1 cellular context compared by ENCODE assay signal in the genomic region with DNA sequence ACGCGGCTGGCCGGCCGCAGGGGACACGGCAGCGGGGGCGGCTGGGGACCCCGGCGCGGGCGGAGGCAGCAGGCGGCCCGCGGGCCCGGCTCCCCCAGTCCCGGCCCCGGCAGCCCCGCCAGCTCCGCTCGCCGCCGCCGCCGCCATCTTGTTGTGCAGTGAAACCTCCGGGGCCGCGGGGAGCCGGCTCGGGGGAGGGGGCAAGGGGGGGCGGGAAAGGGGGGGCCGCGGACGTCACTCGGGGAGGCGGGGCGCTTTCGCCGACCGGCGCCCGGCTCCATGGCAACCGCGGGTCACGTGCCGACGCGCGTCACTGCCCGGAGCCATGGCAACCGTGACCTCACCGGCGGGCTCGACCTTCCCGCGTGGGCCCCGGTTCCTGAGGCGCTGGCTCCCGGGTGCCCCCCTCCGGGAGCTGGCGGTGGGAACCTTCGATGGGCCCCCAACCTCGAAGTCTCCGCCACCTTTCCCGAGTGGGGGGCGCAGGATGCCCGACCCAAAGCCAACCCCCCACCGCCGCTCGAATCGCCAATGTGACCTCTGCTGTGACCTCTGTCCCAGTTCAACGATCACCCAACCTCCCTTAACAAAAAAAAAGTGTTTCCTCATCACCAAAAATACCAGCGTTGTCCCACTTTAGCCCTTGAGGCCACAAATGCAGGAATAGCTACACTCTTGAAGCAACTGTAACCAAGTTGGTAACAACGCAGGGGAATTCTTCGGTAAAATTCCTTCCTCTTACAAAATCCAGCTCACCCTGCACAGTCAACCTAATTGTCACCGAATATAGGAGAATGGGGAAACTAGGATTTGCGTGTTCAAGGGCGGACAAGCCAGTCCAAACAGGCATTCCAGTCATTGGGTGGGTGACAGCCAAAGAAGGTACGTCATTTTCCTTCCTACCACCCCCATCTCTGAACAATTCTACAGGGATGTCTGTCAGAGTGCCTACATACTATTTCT.
A peak's percentile ranks its signal among the peaks of the same experiment; 100 is the strongest.
TF ChIP-seq lines count a peak whose summit lies in the region.

A gene (minus strand): TSS at position 160 of the 963 bp plus-strand sequence. CDS start 13 bp downstream, at position 147.

TF ChIP-seq in K562, 482 proteins besides CTCF, POLR2A, EP300 and RAD21 (continued from another document and continues in another):
- TF ChIP-seq CCNT2 (IDR thresholded peaks at IDR 0.05; ENCODE audit: borderline replicate concordance, extremely low read depth, insufficient read length, low read depth, low read length) (peak; percentile 77), BRD9 (IDR thresholded peaks at IDR 0.05; ENCODE audit: low read depth, partially characterized antibody) (peak; percentile 23), MAFK (IDR thresholded peaks at IDR 0.05; ENCODE audit: low read length) (no peak), ETS2 (tag; IDR thresholded peaks at IDR 0.05; ENCODE audit: borderline replicate concordance, poor library complexity, severe bottlenecking) (no peak), ZNF124 (CRISPR knock-in tag; IDR thresholded peaks at IDR 0.05) (no peak), ZNF780A (CRISPR knock-in tag; IDR thresholded peaks at IDR 0.05) (no peak), ZNF431 (CRISPR knock-in tag; IDR thresholded peaks at IDR 0.05) (no peak), RBBP5 (IDR thresholded peaks at IDR 0.05; ENCODE audit: borderline replicate concordance, insufficient read depth, low read length, poor library complexity, severe bottlenecking) (peak; percentile 15), CEBPG (CRISPR knock-in tag; IDR thresholded peaks at IDR 0.05) (peak; percentile 44; the same call in 1 of the 2 replicates), CEBPG (tag; conservative IDR thresholded peaks at IDR 0.05 in 1 of 2, IDR thresholded peaks at IDR 0.05 in 1 of 2) (no peak), ZNF143 (CRISPR knock-in tag; IDR thresholded peaks at IDR 0.05) (no peak), DPF2 (IDR thresholded peaks at IDR 0.05) (peak; percentile 63), RBFOX2 (IDR thresholded peaks at IDR 0.05; ENCODE audit: low read depth, low read length) (peak; percentile 75), PCBP1 (IDR thresholded peaks at IDR 0.05; ENCODE audit: low read depth, low read length, poor library complexity, severe bottlenecking) (peak; percentile 78), FOXA3 (CRISPR knock-in tag; conservative IDR thresholded peaks at IDR 0.05 in 1 of 2, IDR thresholded peaks at IDR 0.05 in 1 of 2) (0 out of 4 replicates have a peak, but pooled peaks of 1 of the 2 experiments have one; percentile 58), ZNF668 (CRISPR knock-in tag; IDR thresholded peaks at IDR 0.05) (no peak), GABPB1 (CRISPR knock-in tag; IDR thresholded peaks at IDR 0.05) (peak; percentile 52; the same call in 1 of the 2 replicates), POLR2G (IDR thresholded peaks at IDR 0.05; ENCODE audit: low read depth, low read length) (peak; percentile 78), SMAD3 (CRISPR knock-in tag; conservative IDR thresholded peaks at IDR 0.05) (0 out of 2 replicates have a peak, but pooled peaks have one; percentile 17), YY1 (IDR thresholded peaks at IDR 0.05; ENCODE audit: borderline replicate concordance in 1 of 3, control insufficient read depth in 1 of 3, extremely low read depth in 1 of 3, insufficient read depth in 3 of 3, insufficient read length in 1 of 3, insufficient replicate concordance in 2 of 3, low read depth in 1 of 3, low read length in 2 of 3) (peak; percentile 62 to 92 (median 86)), RCOR1 (IDR thresholded peaks at IDR 0.05; ENCODE audit: borderline replicate concordance in 1 of 2, low read depth in 2 of 2, low read length in 2 of 2) (peak in 1 of 2 experiments; percentile 49; a peak in 1 of 4 replicates), TEAD1 (CRISPR knock-in tag; IDR thresholded peaks at IDR 0.05) (peak in 1 of 2 experiments; percentile 46; a peak in 2 of 4 replicates)
- TF ChIP-seq, protein P1, sequence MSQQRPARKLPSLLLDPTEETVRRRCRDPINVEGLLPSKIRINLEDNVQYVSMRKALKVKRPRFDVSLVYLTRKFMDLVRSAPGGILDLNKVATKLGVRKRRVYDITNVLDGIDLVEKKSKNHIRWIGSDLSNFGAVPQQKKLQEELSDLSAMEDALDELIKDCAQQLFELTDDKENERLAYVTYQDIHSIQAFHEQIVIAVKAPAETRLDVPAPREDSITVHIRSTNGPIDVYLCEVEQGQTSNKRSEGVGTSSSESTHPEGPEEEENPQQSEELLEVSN (IDR thresholded peaks at IDR 0.05; ENCODE audit: borderline replicate concordance in 1 of 2, extremely low read depth in 1 of 2, insufficient read depth in 1 of 2, insufficient read length in 1 of 2, low read depth in 1 of 2, low read length in 1 of 2, poor library complexity in 1 of 2, severe bottlenecking in 1 of 2): peak; percentile 87 to 88
- TF ChIP-seq, protein P2, sequence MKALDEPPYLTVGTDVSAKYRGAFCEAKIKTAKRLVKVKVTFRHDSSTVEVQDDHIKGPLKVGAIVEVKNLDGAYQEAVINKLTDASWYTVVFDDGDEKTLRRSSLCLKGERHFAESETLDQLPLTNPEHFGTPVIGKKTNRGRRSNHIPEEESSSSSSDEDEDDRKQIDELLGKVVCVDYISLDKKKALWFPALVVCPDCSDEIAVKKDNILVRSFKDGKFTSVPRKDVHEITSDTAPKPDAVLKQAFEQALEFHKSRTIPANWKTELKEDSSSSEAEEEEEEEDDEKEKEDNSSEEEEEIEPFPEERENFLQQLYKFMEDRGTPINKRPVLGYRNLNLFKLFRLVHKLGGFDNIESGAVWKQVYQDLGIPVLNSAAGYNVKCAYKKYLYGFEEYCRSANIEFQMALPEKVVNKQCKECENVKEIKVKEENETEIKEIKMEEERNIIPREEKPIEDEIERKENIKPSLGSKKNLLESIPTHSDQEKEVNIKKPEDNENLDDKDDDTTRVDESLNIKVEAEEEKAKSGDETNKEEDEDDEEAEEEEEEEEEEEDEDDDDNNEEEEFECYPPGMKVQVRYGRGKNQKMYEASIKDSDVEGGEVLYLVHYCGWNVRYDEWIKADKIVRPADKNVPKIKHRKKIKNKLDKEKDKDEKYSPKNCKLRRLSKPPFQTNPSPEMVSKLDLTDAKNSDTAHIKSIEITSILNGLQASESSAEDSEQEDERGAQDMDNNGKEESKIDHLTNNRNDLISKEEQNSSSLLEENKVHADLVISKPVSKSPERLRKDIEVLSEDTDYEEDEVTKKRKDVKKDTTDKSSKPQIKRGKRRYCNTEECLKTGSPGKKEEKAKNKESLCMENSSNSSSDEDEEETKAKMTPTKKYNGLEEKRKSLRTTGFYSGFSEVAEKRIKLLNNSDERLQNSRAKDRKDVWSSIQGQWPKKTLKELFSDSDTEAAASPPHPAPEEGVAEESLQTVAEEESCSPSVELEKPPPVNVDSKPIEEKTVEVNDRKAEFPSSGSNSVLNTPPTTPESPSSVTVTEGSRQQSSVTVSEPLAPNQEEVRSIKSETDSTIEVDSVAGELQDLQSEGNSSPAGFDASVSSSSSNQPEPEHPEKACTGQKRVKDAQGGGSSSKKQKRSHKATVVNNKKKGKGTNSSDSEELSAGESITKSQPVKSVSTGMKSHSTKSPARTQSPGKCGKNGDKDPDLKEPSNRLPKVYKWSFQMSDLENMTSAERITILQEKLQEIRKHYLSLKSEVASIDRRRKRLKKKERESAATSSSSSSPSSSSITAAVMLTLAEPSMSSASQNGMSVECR (CRISPR knock-in tag; IDR thresholded peaks at IDR 0.05): peak; percentile 59
- TF ChIP-seq, protein P3, sequence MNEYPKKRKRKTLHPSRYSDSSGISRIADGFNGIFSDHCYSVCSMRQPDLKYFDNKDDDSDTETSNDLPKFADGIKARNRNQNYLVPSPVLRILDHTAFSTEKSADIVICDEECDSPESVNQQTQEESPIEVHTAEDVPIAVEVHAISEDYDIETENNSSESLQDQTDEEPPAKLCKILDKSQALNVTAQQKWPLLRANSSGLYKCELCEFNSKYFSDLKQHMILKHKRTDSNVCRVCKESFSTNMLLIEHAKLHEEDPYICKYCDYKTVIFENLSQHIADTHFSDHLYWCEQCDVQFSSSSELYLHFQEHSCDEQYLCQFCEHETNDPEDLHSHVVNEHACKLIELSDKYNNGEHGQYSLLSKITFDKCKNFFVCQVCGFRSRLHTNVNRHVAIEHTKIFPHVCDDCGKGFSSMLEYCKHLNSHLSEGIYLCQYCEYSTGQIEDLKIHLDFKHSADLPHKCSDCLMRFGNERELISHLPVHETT (CRISPR knock-in tag; conservative IDR thresholded peaks at IDR 0.05 in 1 of 2, IDR thresholded peaks at IDR 0.05 in 1 of 2): peak in 1 of 2 experiments; percentile 91; a peak in 2 of 4 replicates
- TF ChIP-seq, protein P4, sequence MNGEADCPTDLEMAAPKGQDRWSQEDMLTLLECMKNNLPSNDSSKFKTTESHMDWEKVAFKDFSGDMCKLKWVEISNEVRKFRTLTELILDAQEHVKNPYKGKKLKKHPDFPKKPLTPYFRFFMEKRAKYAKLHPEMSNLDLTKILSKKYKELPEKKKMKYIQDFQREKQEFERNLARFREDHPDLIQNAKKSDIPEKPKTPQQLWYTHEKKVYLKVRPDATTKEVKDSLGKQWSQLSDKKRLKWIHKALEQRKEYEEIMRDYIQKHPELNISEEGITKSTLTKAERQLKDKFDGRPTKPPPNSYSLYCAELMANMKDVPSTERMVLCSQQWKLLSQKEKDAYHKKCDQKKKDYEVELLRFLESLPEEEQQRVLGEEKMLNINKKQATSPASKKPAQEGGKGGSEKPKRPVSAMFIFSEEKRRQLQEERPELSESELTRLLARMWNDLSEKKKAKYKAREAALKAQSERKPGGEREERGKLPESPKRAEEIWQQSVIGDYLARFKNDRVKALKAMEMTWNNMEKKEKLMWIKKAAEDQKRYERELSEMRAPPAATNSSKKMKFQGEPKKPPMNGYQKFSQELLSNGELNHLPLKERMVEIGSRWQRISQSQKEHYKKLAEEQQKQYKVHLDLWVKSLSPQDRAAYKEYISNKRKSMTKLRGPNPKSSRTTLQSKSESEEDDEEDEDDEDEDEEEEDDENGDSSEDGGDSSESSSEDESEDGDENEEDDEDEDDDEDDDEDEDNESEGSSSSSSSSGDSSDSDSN (IDR thresholded peaks at IDR 0.05; ENCODE audit: borderline replicate concordance in 1 of 2, low read depth in 2 of 2, low read length in 2 of 2): 0 out of 4 replicates have a peak, but pooled peaks of 1 of the 2 experiments have one; percentile 0
- TF ChIP-seq, protein P5, sequence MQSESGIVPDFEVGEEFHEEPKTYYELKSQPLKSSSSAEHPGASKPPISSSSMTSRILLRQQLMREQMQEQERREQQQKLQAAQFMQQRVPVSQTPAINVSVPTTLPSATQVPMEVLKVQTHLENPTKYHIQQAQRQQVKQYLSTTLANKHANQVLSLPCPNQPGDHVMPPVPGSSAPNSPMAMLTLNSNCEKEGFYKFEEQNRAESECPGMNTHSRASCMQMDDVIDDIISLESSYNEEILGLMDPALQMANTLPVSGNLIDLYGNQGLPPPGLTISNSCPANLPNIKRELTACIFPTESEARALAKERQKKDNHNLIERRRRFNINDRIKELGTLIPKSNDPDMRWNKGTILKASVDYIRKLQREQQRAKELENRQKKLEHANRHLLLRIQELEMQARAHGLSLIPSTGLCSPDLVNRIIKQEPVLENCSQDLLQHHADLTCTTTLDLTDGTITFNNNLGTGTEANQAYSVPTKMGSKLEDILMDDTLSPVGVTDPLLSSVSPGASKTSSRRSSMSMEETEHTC (IDR thresholded peaks at IDR 0.05): peak; percentile 41; the same call in 1 of the 2 replicates
- TF ChIP-seq, protein P6, sequence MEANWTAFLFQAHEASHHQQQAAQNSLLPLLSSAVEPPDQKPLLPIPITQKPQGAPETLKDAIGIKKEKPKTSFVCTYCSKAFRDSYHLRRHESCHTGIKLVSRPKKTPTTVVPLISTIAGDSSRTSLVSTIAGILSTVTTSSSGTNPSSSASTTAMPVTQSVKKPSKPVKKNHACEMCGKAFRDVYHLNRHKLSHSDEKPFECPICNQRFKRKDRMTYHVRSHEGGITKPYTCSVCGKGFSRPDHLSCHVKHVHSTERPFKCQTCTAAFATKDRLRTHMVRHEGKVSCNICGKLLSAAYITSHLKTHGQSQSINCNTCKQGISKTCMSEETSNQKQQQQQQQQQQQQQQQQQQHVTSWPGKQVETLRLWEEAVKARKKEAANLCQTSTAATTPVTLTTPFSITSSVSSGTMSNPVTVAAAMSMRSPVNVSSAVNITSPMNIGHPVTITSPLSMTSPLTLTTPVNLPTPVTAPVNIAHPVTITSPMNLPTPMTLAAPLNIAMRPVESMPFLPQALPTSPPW (CRISPR knock-in tag; IDR thresholded peaks at IDR 0.05): peak; percentile 100
- TF ChIP-seq, protein P7, sequence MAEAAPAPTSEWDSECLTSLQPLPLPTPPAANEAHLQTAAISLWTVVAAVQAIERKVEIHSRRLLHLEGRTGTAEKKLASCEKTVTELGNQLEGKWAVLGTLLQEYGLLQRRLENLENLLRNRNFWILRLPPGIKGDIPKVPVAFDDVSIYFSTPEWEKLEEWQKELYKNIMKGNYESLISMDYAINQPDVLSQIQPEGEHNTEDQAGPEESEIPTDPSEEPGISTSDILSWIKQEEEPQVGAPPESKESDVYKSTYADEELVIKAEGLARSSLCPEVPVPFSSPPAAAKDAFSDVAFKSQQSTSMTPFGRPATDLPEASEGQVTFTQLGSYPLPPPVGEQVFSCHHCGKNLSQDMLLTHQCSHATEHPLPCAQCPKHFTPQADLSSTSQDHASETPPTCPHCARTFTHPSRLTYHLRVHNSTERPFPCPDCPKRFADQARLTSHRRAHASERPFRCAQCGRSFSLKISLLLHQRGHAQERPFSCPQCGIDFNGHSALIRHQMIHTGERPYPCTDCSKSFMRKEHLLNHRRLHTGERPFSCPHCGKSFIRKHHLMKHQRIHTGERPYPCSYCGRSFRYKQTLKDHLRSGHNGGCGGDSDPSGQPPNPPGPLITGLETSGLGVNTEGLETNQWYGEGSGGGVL (CRISPR knock-in tag; IDR thresholded peaks at IDR 0.05): no peak
- TF ChIP-seq, protein P8, sequence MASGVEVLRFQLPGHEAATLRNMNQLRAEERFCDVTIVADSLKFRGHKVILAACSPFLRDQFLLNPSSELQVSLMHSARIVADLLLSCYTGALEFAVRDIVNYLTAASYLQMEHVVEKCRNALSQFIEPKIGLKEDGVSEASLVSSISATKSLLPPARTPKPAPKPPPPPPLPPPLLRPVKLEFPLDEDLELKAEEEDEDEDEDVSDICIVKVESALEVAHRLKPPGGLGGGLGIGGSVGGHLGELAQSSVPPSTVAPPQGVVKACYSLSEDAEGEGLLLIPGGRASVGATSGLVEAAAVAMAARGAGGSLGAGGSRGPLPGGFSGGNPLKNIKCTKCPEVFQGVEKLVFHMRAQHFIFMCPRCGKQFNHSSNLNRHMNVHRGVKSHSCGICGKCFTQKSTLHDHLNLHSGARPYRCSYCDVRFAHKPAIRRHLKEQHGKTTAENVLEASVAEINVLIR (CRISPR knock-in tag; IDR thresholded peaks at IDR 0.05): peak; percentile 91
- TF ChIP-seq, protein P9, sequence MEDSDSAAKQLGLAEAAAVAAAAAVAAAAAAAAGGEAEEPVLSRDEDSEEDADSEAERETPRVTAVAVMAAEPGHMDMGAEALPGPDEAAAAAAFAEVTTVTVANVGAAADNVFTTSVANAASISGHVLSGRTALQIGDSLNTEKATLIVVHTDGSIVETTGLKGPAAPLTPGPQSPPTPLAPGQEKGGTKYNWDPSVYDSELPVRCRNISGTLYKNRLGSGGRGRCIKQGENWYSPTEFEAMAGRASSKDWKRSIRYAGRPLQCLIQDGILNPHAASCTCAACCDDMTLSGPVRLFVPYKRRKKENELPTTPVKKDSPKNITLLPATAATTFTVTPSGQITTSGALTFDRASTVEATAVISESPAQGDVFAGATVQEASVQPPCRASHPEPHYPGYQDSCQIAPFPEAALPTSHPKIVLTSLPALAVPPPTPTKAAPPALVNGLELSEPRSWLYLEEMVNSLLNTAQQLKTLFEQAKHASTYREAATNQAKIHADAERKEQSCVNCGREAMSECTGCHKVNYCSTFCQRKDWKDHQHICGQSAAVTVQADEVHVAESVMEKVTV (CRISPR knock-in tag; IDR thresholded peaks at IDR 0.05): peak; percentile 40
- TF ChIP-seq, protein P10, sequence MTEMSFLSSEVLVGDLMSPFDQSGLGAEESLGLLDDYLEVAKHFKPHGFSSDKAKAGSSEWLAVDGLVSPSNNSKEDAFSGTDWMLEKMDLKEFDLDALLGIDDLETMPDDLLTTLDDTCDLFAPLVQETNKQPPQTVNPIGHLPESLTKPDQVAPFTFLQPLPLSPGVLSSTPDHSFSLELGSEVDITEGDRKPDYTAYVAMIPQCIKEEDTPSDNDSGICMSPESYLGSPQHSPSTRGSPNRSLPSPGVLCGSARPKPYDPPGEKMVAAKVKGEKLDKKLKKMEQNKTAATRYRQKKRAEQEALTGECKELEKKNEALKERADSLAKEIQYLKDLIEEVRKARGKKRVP (CRISPR knock-in tag; IDR thresholded peaks at IDR 0.05): no peak
